In the genomic region with DNA sequence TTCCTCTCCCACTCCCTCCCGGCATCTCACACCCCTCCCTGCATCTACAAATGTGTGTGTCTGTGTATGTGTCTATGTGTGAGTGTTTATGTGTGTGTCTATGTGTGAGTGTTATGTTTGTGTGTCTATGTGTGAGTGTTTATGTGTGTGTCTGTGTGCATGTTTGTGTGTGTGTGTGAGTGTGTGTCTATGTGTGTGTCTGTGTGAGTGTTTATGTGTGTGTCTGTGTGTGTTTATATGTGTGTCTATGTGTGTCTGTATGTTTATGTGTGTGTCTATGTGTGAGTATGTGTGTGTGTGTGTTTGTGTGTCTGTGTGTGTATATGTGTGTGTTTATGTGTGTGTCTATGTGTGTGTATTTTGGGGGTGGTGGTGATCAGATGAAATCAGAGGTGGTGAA, we compare ENCODE assay signal across 20 cellular contexts.
"Had no signal": no experiment of that assay in that cellular context is flagged by ENCODE, and none has a peak within 500 bp of the region (broad histone marks: within the 10 kb centered on the region; RNA-seq: fewer than 3 reads in every experiment).

No MANE protein-coding gene starts in this region.

- H3K9me3 ChIP-seq: esophagus squamous epithelium, ovary, right atrium auricular region, suprapubic skin, thyroid gland, uterus had no signal

- H3K79me2 ChIP-seq: hepatocyte had no signal

- H3K36me3 ChIP-seq: esophagus squamous epithelium, ovary, right atrium auricular region, suprapubic skin, thyroid gland, uterus had no signal

- DNase-seq: effector memory CD8-positive, alpha-beta T cell; esophagus squamous epithelium; foreskin fibroblast; head of caudate nucleus; left colon; left ventricle myocardium superior; naive thymus-derived CD4-positive, alpha-beta T cell; nephron progenitor cell; nucleus accumbens; ovary; small intestine; stimulated activated CD4-positive, alpha-beta T cell treated with anti-CD3 and anti-CD28 coated beads, Interleukin-12 subunit alpha, Interleukin-12 subunit beta, amount 100 ng/mL, for 4 hours; stimulated activated naive CD4-positive, alpha-beta T cell; thyroid gland; uterus had no signal

- H3K9me3 Mint-ChIP-seq: dendritic cell treated with granulocyte-macrophage colony-stimulating factor and Interleukin-4, amounts not matched to agents 40 ng/mL and 50 ng/mL, for 4 days; effector memory CD8-positive, alpha-beta T cell; naive thymus-derived CD4-positive, alpha-beta T cell; nephron progenitor cell; type B pancreatic cell had no signal

- H3K27me3 ChIP-seq: hepatocyte, ovary, right atrium auricular region, thyroid gland, uterus had no signal

- H3K4me1 ChIP-seq: esophagus squamous epithelium, suprapubic skin, thyroid gland, uterus had no signal

- H3K27ac ChIP-seq: esophagus squamous epithelium, hepatocyte, ovary, right atrium auricular region, suprapubic skin, thyroid gland, uterus had no signal

- H3K27ac Mint-ChIP-seq: dendritic cell treated with granulocyte-macrophage colony-stimulating factor and Interleukin-4, amounts not matched to agents 40 ng/mL and 50 ng/mL, for 4 days; effector memory CD8-positive, alpha-beta T cell; naive thymus-derived CD4-positive, alpha-beta T cell; nephron progenitor cell; type B pancreatic cell had no signal

- H3K36me3 Mint-ChIP-seq: naive thymus-derived CD4-positive, alpha-beta T cell; type B pancreatic cell had no signal

- H3K4me2 ChIP-seq: hepatocyte had no signal

- H3K4me3 ChIP-seq: esophagus squamous epithelium, hepatocyte, ovary, right atrium auricular region, suprapubic skin, thyroid gland, uterus had no signal

- H3K4me3 Mint-ChIP-seq: dendritic cell treated with granulocyte-macrophage colony-stimulating factor and Interleukin-4, amounts not matched to agents 40 ng/mL and 50 ng/mL, for 4 days; effector memory CD8-positive, alpha-beta T cell; naive thymus-derived CD4-positive, alpha-beta T cell; nephron progenitor cell; type B pancreatic cell had no signal

- H2AFZ ChIP-seq: hepatocyte had no signal

- H3K4me1 Mint-ChIP-seq: naive thymus-derived CD4-positive, alpha-beta T cell had no signal

- ATAC-seq: effector memory CD8-positive, alpha-beta T cell; left colon; left ventricle myocardium superior; naive thymus-derived CD4-positive, alpha-beta T cell had no signal
